Comparison of ENCODE assay signal across 12 cellular contexts in the genomic region with DNA sequence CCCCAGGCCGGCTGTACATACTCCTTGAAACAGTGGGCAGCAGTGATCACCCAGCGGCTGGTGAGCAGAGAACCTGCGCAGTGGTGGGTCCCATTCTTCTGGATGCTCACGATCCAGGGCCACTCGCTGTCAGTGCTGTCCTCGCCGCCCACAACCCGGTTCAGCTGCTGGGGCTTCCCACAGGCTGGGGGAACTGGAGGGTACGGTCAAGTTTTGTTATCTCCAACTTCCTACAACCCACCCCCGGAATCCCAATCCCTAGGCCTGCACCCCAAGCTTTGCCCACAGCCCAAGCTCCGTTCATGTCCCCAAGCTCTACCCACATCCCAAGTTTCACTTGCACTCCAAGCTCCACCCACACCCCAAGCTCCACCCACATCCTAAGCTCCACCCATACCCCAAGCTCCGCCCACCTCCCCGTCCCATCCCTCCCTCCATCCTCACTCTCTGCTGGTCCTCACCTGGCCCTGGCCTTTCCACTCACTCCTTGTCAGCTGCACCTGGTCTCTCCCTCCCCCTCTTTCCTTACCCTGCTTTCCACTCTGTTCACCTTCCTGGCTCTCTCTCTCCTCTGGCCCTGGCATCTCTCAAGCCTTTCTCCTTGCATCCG. TPM values are rescaled to one million over a fixed set of nuclear protein-coding genes. Genes with fewer than 3 reads are reported as not detected.
DNase-seq lines count a peak whose midpoint lies in the region; ATAC-seq, FAIRE-seq and TF ChIP-seq lines count a peak whose summit lies in the region.
"Had no signal": no experiment of that assay in that cellular context is flagged by ENCODE, and none has a peak within 500 bp of the region (broad histone marks: within the 10 kb centered on the region; RNA-seq: fewer than 3 reads in every experiment).

No MANE protein-coding gene starts in this region.

- H3K27ac ChIP-seq in HepG2 (ENCODE audit: extremely low read length, insufficient read depth, low read length) (no peak overlapping the region), right lobe of liver (no peak overlapping the region), epithelial cell of prostate (peak overlapping the region; percentile 74), upper lobe of right lung (no peak overlapping the region), coronary artery (no peak overlapping the region)
- H3K27ac ChIP-seq: tibial artery had no signal

- H3K4me2 ChIP-seq in HepG2 (ENCODE audit: low read depth, low read length): no peak overlapping the region

- ATAC-seq in HepG2 (peak; percentile 30; the same call in 2 of the 3 replicates), right lobe of liver (no peak), upper lobe of right lung (peak; percentile 44)

- no peaks in the 10 kb centered on the region for H4K20me1 ChIP-seq in HepG2 (ENCODE audit: insufficient read depth, low read length)

- FAIRE-seq in HepG2 (lab: Jason Lieb, UNC): no peak
- FAIRE-seq: G401.6 had no signal

- DNase-seq in HepG2 (ENCODE audit: low spot score): no peak
- no peak for DNase-seq in right lobe of liver
- peak; percentile 51 for DNase-seq in NCI-H2196 treated with DMSO at 0.1 percent for 48 hours (lab: John Stamatoyannopoulos, UW; ENCODE audit: unreplicated experiment)
- no peak for DNase-seq in epithelial cell of prostate (ENCODE audit: low read depth, low spot score)
- DNase-seq in upper lobe of right lung: no peak
- no peak for DNase-seq in NCI-H2227 treated with DMSO at 0.1 percent for 48 hours (lab: John Stamatoyannopoulos, UW)
- DNase-seq in NCI-H510A (lab: John Stamatoyannopoulos, UW): no peak
- no peak for DNase-seq in coronary artery (ENCODE audit: low spot score)
- DNase-seq: SIG-M5 had no signal

- intact Hi-C loops in HepG2 (cut with micrococcal nuclease; ENCODE audit: unreplicated experiment): no loop called here
- intact Hi-C loops in right lobe of liver (cut with DNase I): no loop called here
- intact Hi-C loops in upper lobe of right lung (cut with DNase I): no loop called here

- TF ChIP-seq EP300 in HepG2 (IDR thresholded peaks at IDR 0.05; ENCODE audit: low read depth in 2 of 2, low read length in 2 of 2) (no peak), HepG2 (CRISPR knock-in tag; IDR thresholded peaks at IDR 0.05; ENCODE audit: borderline replicate concordance) (no peak)

- TF ChIP-seq POLR2A in HepG2 (IDR thresholded peaks at IDR 0.05; ENCODE audit: insufficient read depth in 1 of 2, low read depth in 2 of 2, low read length in 2 of 2) (no peak), right lobe of liver (IDR thresholded peaks at IDR 0.05) (no peak)

- in situ Hi-C loops in HepG2 (cut with HindIII; ENCODE audit: extremely low pct_ligation_motif_present, low pct_unique_long_range_greater_than_20kb): no loop called here

- H3K27me3 ChIP-seq in HepG2 (ENCODE audit: control insufficient read depth in 1 of 2, insufficient read depth in 2 of 2, low read length in 2 of 2) (peaks cover 0 to 2% of the 10 kb centered on the region in 2 experiments; a peak in 2 of 5 replicates), right lobe of liver (no peaks in the 10 kb centered on the region), upper lobe of right lung (peaks cover 34% of the 10 kb centered on the region)

- H3K4me3 ChIP-seq in HepG2 (replicated peaks in 1 of 3; ENCODE audit: insufficient read depth in 1 of 3, low read depth in 2 of 3, low read length in 3 of 3) (no peak overlapping the region), right lobe of liver (no peak overlapping the region), upper lobe of right lung (no peak overlapping the region), coronary artery (no peak overlapping the region)
- H3K4me3 ChIP-seq: tibial artery had no signal

- H2AFZ ChIP-seq in HepG2 (ENCODE audit: low read length): no peak overlapping the region

- H3K9me3 ChIP-seq in HepG2 (ENCODE audit: low read length) (peaks cover 11% of the 10 kb centered on the region; the same call in 1 of the 2 replicates), right lobe of liver (no peaks in the 10 kb centered on the region), upper lobe of right lung (no peaks in the 10 kb centered on the region)

- H3K4me1 ChIP-seq in HepG2 (ENCODE audit: insufficient read depth, low read length) (peaks cover 16% of the 10 kb centered on the region), right lobe of liver (no peaks in the 10 kb centered on the region), upper lobe of right lung (no peaks in the 10 kb centered on the region)

- TF ChIP-seq CTCF in HepG2 (CRISPR knock-in tag; IDR thresholded peaks at IDR 0.05): no peak
- no peak for TF ChIP-seq CTCF in right lobe of liver (IDR thresholded peaks at IDR 0.05)
- TF ChIP-seq CTCF in upper lobe of right lung (IDR thresholded peaks at IDR 0.05): no peak
- no peak for TF ChIP-seq CTCF in coronary artery (IDR thresholded peaks at IDR 0.05)

- no peaks in the 10 kb centered on the region for H3K36me3 ChIP-seq in HepG2 (replicated peaks in 1 of 2; ENCODE audit: control insufficient read depth in 1 of 2, insufficient read depth in 2 of 2, low read length in 2 of 2)
- no peaks in the 10 kb centered on the region for H3K36me3 ChIP-seq in right lobe of liver
- no peaks in the 10 kb centered on the region for H3K36me3 ChIP-seq in upper lobe of right lung

- CTCF ChIA-PET in HepG2 (lab: Yijun Ruan, JAX; ENCODE audit: low intra/inter-chr PET ratio, low total read pairs): interaction anchor here (4.2 kb wide), 1 partner anchor 12 kb away, joined by 30 read pairs; no protein-coding TSS in a partner anchor

- TF ChIP-seq RAD21 in HepG2 (CRISPR knock-in tag; IDR thresholded peaks at IDR 0.05): no peak

- no peaks in the 10 kb centered on the region for H3K79me2 ChIP-seq in HepG2 (ENCODE audit: insufficient read depth, low read length)

- WGBS in HepG2 (ENCODE audit: low lambda C conversion rate): 72% methylated on average over 12 of the region's 14 CpGs
- WGBS in right lobe of liver (ENCODE audit: insufficient coverage, low coverage, low lambda C conversion rate, missing lambda C conversion rate): 74% methylated on average over 6 of the region's 14 CpGs

- BruUV-seq in HepG2 (replicated peaks; lab: Mats Ljungman, UMichigan): no TSS peak

- no peak overlapping the region for H3K9ac ChIP-seq in HepG2 (ENCODE audit: insufficient read depth, low read depth, low read length)

- POLR2A ChIA-PET in HepG2 (lab: Yijun Ruan, JAX): interaction anchor here (2.1 kb wide), 1 partner anchor 12 kb away, joined by 11 read pairs; no protein-coding TSS in a partner anchor

RNA-seq across cellular contexts. Expression of a gene that starts 1.8 kb away (rescaled TPM):
- total RNA-seq in HepG2 (2016; rRNA removed; fragmentation: Illumina TruSeq; extraction: Trizol) (0.24 TPM in 1 of 2 replicates, not detected in the other), right lobe of liver (1 to 10 TPM in 2 of 6 experiments, under 1 TPM in 3, not detected in 1; 0.18 to 2.1 (median 0.84) TPM), upper lobe of right lung (15.2 TPM)
- not detected in 2 replicates for total RNA-seq in HepG2 (2016; cell fraction: cytosol; rRNA removed; fragmentation: Illumina TruSeq; extraction: Trizol; ENCODE audit: low read depth)
- 0.15 TPM in 1 of 2 replicates, not detected in the other for total RNA-seq in HepG2 (2016; cell fraction: insoluble cytoplasmic fraction; rRNA removed; fragmentation: Illumina TruSeq; extraction: Trizol)
- total RNA-seq in HepG2 (2016; cell fraction: membrane; rRNA removed; fragmentation: Illumina TruSeq; extraction: Trizol): not detected in 2 replicates
- total RNA-seq in HepG2 (2016; cell fraction: nucleus; rRNA removed; fragmentation: Illumina TruSeq; extraction: Trizol): not detected in 2 replicates
- polyA plus RNA-seq in HepG2 (2011; rRNA removed): 0.24 and 0.32 TPM in 2 replicates
- polyA plus RNA-seq in HepG2 (2011; cell fraction: cytosol; rRNA removed): 0.26 and 0.27 TPM in 2 replicates
- polyA plus RNA-seq in HepG2 (2011; cell fraction: nucleus; rRNA removed): 0.87 and 0.88 TPM in 2 replicates
- not detected in 2 replicates for polyA plus RNA-seq in HepG2 (2012)
- not detected in 2 replicates for polyA plus RNA-seq in HepG2 (2016; cell fraction: cytosol; fragmentation: Illumina TruSeq; extraction: Trizol; ENCODE audit: low read depth)
- polyA plus RNA-seq in HepG2 (2016; cell fraction: insoluble cytoplasmic fraction; fragmentation: Illumina TruSeq; extraction: Trizol; ENCODE audit: low read depth): not detected in 2 replicates
- not detected in 2 replicates for polyA plus RNA-seq in HepG2 (2016; cell fraction: membrane; fragmentation: Illumina TruSeq; extraction: Trizol; ENCODE audit: low read depth)
- polyA plus RNA-seq in HepG2 (2016; cell fraction: nucleus; fragmentation: Illumina TruSeq; extraction: Trizol; ENCODE audit: insufficient read depth, low read depth): 0.57 TPM in 1 of 2 replicates, not detected in the other
- 0.42 and 1.0 TPM in 2 replicates for polyA minus RNA-seq in HepG2 (2011; rRNA and poly(A)+ RNA removed; ENCODE audit: low replicate concordance)
- not detected in 2 replicates for polyA minus RNA-seq in HepG2 (2011; cell fraction: cytosol; rRNA and poly(A)+ RNA removed)
- polyA minus RNA-seq in HepG2 (2011; cell fraction: nucleus; rRNA and poly(A)+ RNA removed): not detected in 2 replicates
- total RNA-seq: dermis microvascular lymphatic vessel endothelial cell had no signal

RNA-seq across cellular contexts. Expression of a gene that starts 26.1 kb away (rescaled TPM):
- total RNA-seq in HepG2 (2016; rRNA removed; fragmentation: Illumina TruSeq; extraction: Trizol) (1.5 and 1.8 TPM in 2 replicates), right lobe of liver (1 to 10 TPM in 1 of 6 experiments, under 1 TPM in 3, not detected in 2; 0.24 to 1.6 (median 0.50) TPM), upper lobe of right lung (not detected)
- 0.97 and 1.4 TPM in 2 replicates for total RNA-seq in HepG2 (2016; cell fraction: cytosol; rRNA removed; fragmentation: Illumina TruSeq; extraction: Trizol; ENCODE audit: low read depth)
- total RNA-seq in HepG2 (2016; cell fraction: insoluble cytoplasmic fraction; rRNA removed; fragmentation: Illumina TruSeq; extraction: Trizol): 0.97 and 1.7 TPM in 2 replicates
- 2.0 and 2.2 TPM in 2 replicates for total RNA-seq in HepG2 (2016; cell fraction: membrane; rRNA removed; fragmentation: Illumina TruSeq; extraction: Trizol)
- 1.4 and 1.9 TPM in 2 replicates for total RNA-seq in HepG2 (2016; cell fraction: nucleus; rRNA removed; fragmentation: Illumina TruSeq; extraction: Trizol)
- polyA plus RNA-seq in HepG2 (2011; rRNA removed): 11.3 and 14.3 TPM in 2 replicates
- 12.2 and 13.9 TPM in 2 replicates for polyA plus RNA-seq in HepG2 (2011; cell fraction: cytosol; rRNA removed)
- polyA plus RNA-seq in HepG2 (2011; cell fraction: nucleus; rRNA removed): 8.9 and 18.3 TPM in 2 replicates
- polyA plus RNA-seq in HepG2 (2012): 13.3 and 13.8 TPM in 2 replicates
- polyA plus RNA-seq in HepG2 (2016; cell fraction: cytosol; fragmentation: Illumina TruSeq; extraction: Trizol; ENCODE audit: low read depth): 1.0 and 1.1 TPM in 2 replicates
- 0.84 and 1.1 TPM in 2 replicates for polyA plus RNA-seq in HepG2 (2016; cell fraction: insoluble cytoplasmic fraction; fragmentation: Illumina TruSeq; extraction: Trizol; ENCODE audit: low read depth)
- 1.4 TPM in 2 replicates for polyA plus RNA-seq in HepG2 (2016; cell fraction: membrane; fragmentation: Illumina TruSeq; extraction: Trizol; ENCODE audit: low read depth)
- 2.4 and 4.4 TPM in 2 replicates for polyA plus RNA-seq in HepG2 (2016; cell fraction: nucleus; fragmentation: Illumina TruSeq; extraction: Trizol; ENCODE audit: insufficient read depth, low read depth)
- polyA minus RNA-seq in HepG2 (2011; rRNA and poly(A)+ RNA removed; ENCODE audit: low replicate concordance): 4.8 and 6.8 TPM in 2 replicates
- polyA minus RNA-seq in HepG2 (2011; cell fraction: cytosol; rRNA and poly(A)+ RNA removed): 2.6 and 3.3 TPM in 2 replicates
- 5.4 and 9.0 TPM in 2 replicates for polyA minus RNA-seq in HepG2 (2011; cell fraction: nucleus; rRNA and poly(A)+ RNA removed)

RNA-seq across cellular contexts. Expression of a gene that starts 26.8 kb away (rescaled TPM):
- total RNA-seq in HepG2 (2016; rRNA removed; fragmentation: Illumina TruSeq; extraction: Trizol): 19.8 and 20.2 TPM in 2 replicates
- 13.2 and 27.5 TPM in 2 replicates for total RNA-seq in HepG2 (2016; cell fraction: cytosol; rRNA removed; fragmentation: Illumina TruSeq; extraction: Trizol; ENCODE audit: low read depth)
- total RNA-seq in HepG2 (2016; cell fraction: insoluble cytoplasmic fraction; rRNA removed; fragmentation: Illumina TruSeq; extraction: Trizol): 17.6 and 22.1 TPM in 2 replicates
- 15.1 and 28.9 TPM in 2 replicates for total RNA-seq in HepG2 (2016; cell fraction: membrane; rRNA removed; fragmentation: Illumina TruSeq; extraction: Trizol)
- 7.3 and 8.3 TPM in 2 replicates for total RNA-seq in HepG2 (2016; cell fraction: nucleus; rRNA removed; fragmentation: Illumina TruSeq; extraction: Trizol)
- 16.9 and 17.3 TPM in 2 replicates for polyA plus RNA-seq in HepG2 (2011; rRNA removed)
- 20.3 and 34.0 TPM in 2 replicates for polyA plus RNA-seq in HepG2 (2011; cell fraction: cytosol; rRNA removed)
- polyA plus RNA-seq in HepG2 (2011; cell fraction: nucleus; rRNA removed): 18.3 and 20.0 TPM in 2 replicates
- 10.2 and 14.8 TPM in 2 replicates for polyA plus RNA-seq in HepG2 (2012)
- polyA plus RNA-seq in HepG2 (2016; cell fraction: cytosol; fragmentation: Illumina TruSeq; extraction: Trizol; ENCODE audit: low read depth): 15.2 and 26.7 TPM in 2 replicates
- polyA plus RNA-seq in HepG2 (2016; cell fraction: insoluble cytoplasmic fraction; fragmentation: Illumina TruSeq; extraction: Trizol; ENCODE audit: low read depth): 21.6 and 24.2 TPM in 2 replicates
- polyA plus RNA-seq in HepG2 (2016; cell fraction: membrane; fragmentation: Illumina TruSeq; extraction: Trizol; ENCODE audit: low read depth): 15.5 and 29.2 TPM in 2 replicates
- polyA plus RNA-seq in HepG2 (2016; cell fraction: nucleus; fragmentation: Illumina TruSeq; extraction: Trizol; ENCODE audit: insufficient read depth, low read depth): 16.2 and 16.3 TPM in 2 replicates
- polyA minus RNA-seq in HepG2 (2011; rRNA and poly(A)+ RNA removed; ENCODE audit: low replicate concordance): 9.8 and 35.9 TPM in 2 replicates
- polyA minus RNA-seq in HepG2 (2011; cell fraction: cytosol; rRNA and poly(A)+ RNA removed): 10.9 and 11.7 TPM in 2 replicates
- polyA minus RNA-seq in HepG2 (2011; cell fraction: nucleus; rRNA and poly(A)+ RNA removed): 4.0 and 4.9 TPM in 2 replicates
- total RNA-seq in right lobe of liver: 10 to 100 TPM in 2 of 6 experiments, 1 to 10 TPM in 4; 3.6 to 18.9 (median 5.6) TPM
- total RNA-seq in upper lobe of right lung: 29.0 TPM

RNA-seq across cellular contexts. Expression of a gene that starts 39.1 kb away (rescaled TPM):
- total RNA-seq in HepG2 (2016; rRNA removed; fragmentation: Illumina TruSeq; extraction: Trizol): not detected in 2 replicates
- not detected in 2 replicates for total RNA-seq in HepG2 (2016; cell fraction: cytosol; rRNA removed; fragmentation: Illumina TruSeq; extraction: Trizol; ENCODE audit: low read depth)
- total RNA-seq in HepG2 (2016; cell fraction: insoluble cytoplasmic fraction; rRNA removed; fragmentation: Illumina TruSeq; extraction: Trizol): not detected in 2 replicates
- total RNA-seq in HepG2 (2016; cell fraction: membrane; rRNA removed; fragmentation: Illumina TruSeq; extraction: Trizol): not detected in 2 replicates
- total RNA-seq in HepG2 (2016; cell fraction: nucleus; rRNA removed; fragmentation: Illumina TruSeq; extraction: Trizol): not detected in 2 replicates
- not detected in 2 replicates for polyA plus RNA-seq in HepG2 (2011; rRNA removed)
- polyA plus RNA-seq in HepG2 (2011; cell fraction: cytosol; rRNA removed): not detected in 2 replicates
- polyA plus RNA-seq in HepG2 (2011; cell fraction: nucleus; rRNA removed): not detected in 2 replicates
- not detected in 2 replicates for polyA plus RNA-seq in HepG2 (2012)
- polyA plus RNA-seq in HepG2 (2016; cell fraction: cytosol; fragmentation: Illumina TruSeq; extraction: Trizol; ENCODE audit: low read depth): not detected in 2 replicates
- polyA plus RNA-seq in HepG2 (2016; cell fraction: insoluble cytoplasmic fraction; fragmentation: Illumina TruSeq; extraction: Trizol; ENCODE audit: low read depth): not detected in 2 replicates
- not detected in 2 replicates for polyA plus RNA-seq in HepG2 (2016; cell fraction: membrane; fragmentation: Illumina TruSeq; extraction: Trizol; ENCODE audit: low read depth)
- polyA plus RNA-seq in HepG2 (2016; cell fraction: nucleus; fragmentation: Illumina TruSeq; extraction: Trizol; ENCODE audit: insufficient read depth, low read depth): not detected in 2 replicates
- 0.32 and 219 TPM in 2 replicates for polyA minus RNA-seq in HepG2 (2011; rRNA and poly(A)+ RNA removed; ENCODE audit: low replicate concordance)
- 1.1 TPM in 1 of 2 replicates, not detected in the other for polyA minus RNA-seq in HepG2 (2011; cell fraction: cytosol; rRNA and poly(A)+ RNA removed)
- polyA minus RNA-seq in HepG2 (2011; cell fraction: nucleus; rRNA and poly(A)+ RNA removed): 0.50 and 0.64 TPM in 2 replicates
- total RNA-seq in right lobe of liver: not detected
- total RNA-seq in upper lobe of right lung: 17.1 TPM

RNA-seq across cellular contexts. Expression of a gene that starts 55.6 kb away (rescaled TPM):
- 9.9 and 12.4 TPM in 2 replicates for total RNA-seq in HepG2 (2016; rRNA removed; fragmentation: Illumina TruSeq; extraction: Trizol)
- total RNA-seq in HepG2 (2016; cell fraction: cytosol; rRNA removed; fragmentation: Illumina TruSeq; extraction: Trizol; ENCODE audit: low read depth): 2.1 and 2.4 TPM in 2 replicates
- 7.4 and 12.0 TPM in 2 replicates for total RNA-seq in HepG2 (2016; cell fraction: insoluble cytoplasmic fraction; rRNA removed; fragmentation: Illumina TruSeq; extraction: Trizol)
- 5.7 and 6.7 TPM in 2 replicates for total RNA-seq in HepG2 (2016; cell fraction: membrane; rRNA removed; fragmentation: Illumina TruSeq; extraction: Trizol)
- 7.5 and 8.9 TPM in 2 replicates for total RNA-seq in HepG2 (2016; cell fraction: nucleus; rRNA removed; fragmentation: Illumina TruSeq; extraction: Trizol)
- polyA plus RNA-seq in HepG2 (2011; rRNA removed): 7.3 and 11.3 TPM in 2 replicates
- polyA plus RNA-seq in HepG2 (2011; cell fraction: cytosol; rRNA removed): 7.4 and 13.0 TPM in 2 replicates
- 19.4 and 20.7 TPM in 2 replicates for polyA plus RNA-seq in HepG2 (2011; cell fraction: nucleus; rRNA removed)
- 4.8 and 9.8 TPM in 2 replicates for polyA plus RNA-seq in HepG2 (2012)
- polyA plus RNA-seq in HepG2 (2016; cell fraction: cytosol; fragmentation: Illumina TruSeq; extraction: Trizol; ENCODE audit: low read depth): 1.4 and 1.7 TPM in 2 replicates
- 9.4 and 11.6 TPM in 2 replicates for polyA plus RNA-seq in HepG2 (2016; cell fraction: insoluble cytoplasmic fraction; fragmentation: Illumina TruSeq; extraction: Trizol; ENCODE audit: low read depth)
- polyA plus RNA-seq in HepG2 (2016; cell fraction: membrane; fragmentation: Illumina TruSeq; extraction: Trizol; ENCODE audit: low read depth): 5.2 and 5.3 TPM in 2 replicates
- polyA plus RNA-seq in HepG2 (2016; cell fraction: nucleus; fragmentation: Illumina TruSeq; extraction: Trizol; ENCODE audit: insufficient read depth, low read depth): 18.2 and 22.5 TPM in 2 replicates
- 19.9 and 35.0 TPM in 2 replicates for polyA minus RNA-seq in HepG2 (2011; rRNA and poly(A)+ RNA removed; ENCODE audit: low replicate concordance)
- 6.9 and 10.6 TPM in 2 replicates for polyA minus RNA-seq in HepG2 (2011; cell fraction: cytosol; rRNA and poly(A)+ RNA removed)
- polyA minus RNA-seq in HepG2 (2011; cell fraction: nucleus; rRNA and poly(A)+ RNA removed): 6.5 and 7.6 TPM in 2 replicates
- 10 to 100 TPM in 5 of 6 experiments, 1 to 10 TPM in 1; 9.3 to 19.8 (median 15.1) TPM for total RNA-seq in right lobe of liver
- total RNA-seq in upper lobe of right lung: 41.3 TPM

Comparison
In these comparisons a context has a peak if more than half of its experiments do, and no peak if none do; other contexts are left out.
1. ATAC-seq: peak in HepG2 (single experiment) and upper lobe of right lung (single experiment); none in right lobe of liver (0 of 4).